31 cellular contexts compared by ENCODE assay signal in genomic region chr1:15701784-15702183, GRCh38. TPM values are rescaled to one million over a fixed set of nuclear protein-coding genes. Genes with fewer than 3 reads are reported as not detected.
A peak's percentile ranks its signal among the peaks of the same experiment; 100 is the strongest.
DNase-seq lines count a peak whose midpoint lies in the region; ATAC-seq, FAIRE-seq and TF ChIP-seq lines count a peak whose summit lies in the region.
"Had no signal": no experiment of that assay in that cellular context is flagged by ENCODE, and none has a peak within 500 bp of the region (broad histone marks: within the 10 kb centered on the region; RNA-seq: fewer than 3 reads in every experiment).

No MANE protein-coding gene starts in this region.

- peak; percentile 51 for DNase-seq in ELF-1 (ENCODE audit: low read depth, low spot score)
- DNase-seq in RWPE1 (ENCODE audit: low spot score), result no peak
- DNase-seq in glutamatergic neuron, result no peak
- no peak for DNase-seq in G401 (ENCODE audit: low spot score)
- DNase-seq in D721Med (ENCODE audit: insufficient read length, low spot score), result no peak
- DNase-seq: ACHN; activated CD4-positive, alpha-beta memory T cell treated with anti-CD3 and anti-CD28 coated beads for 36 hours; activated effector memory CD4-positive, alpha-beta T cell treated with Interleukin-2 at 50 U/mL for 16 hours; activated naive CD8-positive, alpha-beta T cell treated with anti-CD3 and anti-CD28 coated beads for 36 hours; Caco-2; DND-41; hippocampal formation; left ventricle myocardium superior; midbrain; NCI-H1105 treated with DMSO at 0.1 percent for 48 hours; NCI-H2081; NCI-H510A; NK-92 treated with Interleukin-12 subunit alpha and Interleukin-12 subunit beta, amount 100 ng/mL, for 24 hours; SIG-M5; stomach; T-cell; upper lobe of right lung had no signal

- peaks cover 27% of the 10 kb centered on the region for H3K4me1 Mint-ChIP-seq in glutamatergic neuron (ENCODE audit: low read depth, unreplicated experiment)

- in situ Hi-C loops in G401 (cut with HindIII; ENCODE audit: low sequenced_read_pairs), result no loop called here

- peak overlapping the region; percentile 82 for H3K27ac Mint-ChIP-seq in glutamatergic neuron (ENCODE audit: unreplicated experiment)
- H3K27ac Mint-ChIP-seq: activated CD4-positive, alpha-beta memory T cell treated with anti-CD3 and anti-CD28 coated beads for 36 hours; activated naive CD8-positive, alpha-beta T cell treated with anti-CD3 and anti-CD28 coated beads for 36 hours; natural killer cell treated with Interleukin-12 subunit alpha and Interleukin-12 subunit beta and Interleukin-15 and Interleukin-18, amount 100 ng/mL, for 72 hours; T-cell had no signal

- peaks cover 4% of the 10 kb centered on the region for H3K27me3 Mint-ChIP-seq in glutamatergic neuron (ENCODE audit: unreplicated experiment)
- H3K27me3 Mint-ChIP-seq: activated CD4-positive, alpha-beta memory T cell treated with anti-CD3 and anti-CD28 coated beads for 36 hours; activated naive CD8-positive, alpha-beta T cell treated with anti-CD3 and anti-CD28 coated beads for 36 hours; natural killer cell treated with Interleukin-12 subunit alpha and Interleukin-12 subunit beta and Interleukin-15 and Interleukin-18, amount 100 ng/mL, for 72 hours; T-cell had no signal

- no peak for ATAC-seq in HG02938 (IDR thresholded peaks at IDR 0.05; ENCODE audit: unreplicated experiment)
- ATAC-seq: activated CD4-positive, CD25-positive, alpha-beta regulatory T cell treated with anti-CD3 and anti-CD28 coated beads, Interleukin-2, amount 50 U/mL, for 24 hours; left ventricle myocardium superior; T-cell; upper lobe of right lung had no signal

- no peaks in the 10 kb centered on the region for H3K36me3 Mint-ChIP-seq in glutamatergic neuron (ENCODE audit: unreplicated experiment)
- H3K36me3 Mint-ChIP-seq: natural killer cell treated with Interleukin-12 subunit alpha and Interleukin-12 subunit beta and Interleukin-15 and Interleukin-18, amount 100 ng/mL, for 72 hours had no signal

- peaks cover 12% of the 10 kb centered on the region for H3K9me3 Mint-ChIP-seq in glutamatergic neuron (ENCODE audit: unreplicated experiment)
- H3K9me3 Mint-ChIP-seq: activated CD4-positive, alpha-beta memory T cell treated with anti-CD3 and anti-CD28 coated beads for 36 hours; activated naive CD8-positive, alpha-beta T cell treated with anti-CD3 and anti-CD28 coated beads for 36 hours; natural killer cell treated with Interleukin-12 subunit alpha and Interleukin-12 subunit beta and Interleukin-15 and Interleukin-18, amount 100 ng/mL, for 72 hours; T-cell had no signal

- peak overlapping the region; percentile 47 for H3K4me3 Mint-ChIP-seq in glutamatergic neuron (ENCODE audit: unreplicated experiment)
- H3K4me3 Mint-ChIP-seq: activated CD4-positive, alpha-beta memory T cell treated with anti-CD3 and anti-CD28 coated beads for 36 hours; activated naive CD8-positive, alpha-beta T cell treated with anti-CD3 and anti-CD28 coated beads for 36 hours; natural killer cell treated with Interleukin-12 subunit alpha and Interleukin-12 subunit beta and Interleukin-15 and Interleukin-18, amount 100 ng/mL, for 72 hours; T-cell had no signal

- peak overlapping the region; percentile 85 for H3K27ac ChIP-seq in RWPE1
- peak overlapping the region in 11 of 21 experiments; percentile 31 to 99 (median 91) for H3K27ac ChIP-seq in skin epidermis

- no peak for FAIRE-seq in D721Med (lab: Jason Lieb, UNC)
- FAIRE-seq: astrocyte, GM12891, H54 had no signal

- POLR2A ChIA-PET in RWPE1 (lab: Yijun Ruan, JAX; ENCODE audit: low non-redundant PET), result interaction anchor here (0.6 kb wide), 2 partner anchors 19 to 48 kb away, joined by 3 to 6 read pairs; no protein-coding TSS in a partner anchor

- H3K4me3 ChIP-seq in skin epidermis, result no peak overlapping the region
- H3K4me3 ChIP-seq: BLaER1 treated with 17β-estradiol and CSF1 and Interleukin-3, amounts not matched to agents 10 nM and 100 nM; stomach; upper lobe of right lung had no signal

- CTCF ChIA-PET in RWPE1 (lab: Yijun Ruan, JAX), result interaction anchor here (0.6 kb wide), 1 partner anchor 198 kb away, joined by 5 read pairs; no protein-coding TSS in a partner anchor

- TF ChIP-seq CTCF in RWPE1 (conservative IDR thresholded peaks at IDR 0.05; ENCODE audit: low read depth) (no peak), glutamatergic neuron (IDR thresholded peaks at IDR 0.05; ENCODE audit: partially characterized antibody, unreplicated experiment) (no peak), D721Med (IDR thresholded peaks at IDR 0.05; ENCODE audit: insufficient read depth, missing control alignments) (no peak)

RNA-seq across cellular contexts. Expression of gene PLEKHM2, which starts 17.7 kb away (rescaled TPM):
- total RNA-seq in glutamatergic neuron (ENCODE audit: unreplicated experiment), result 66.9 TPM
- total RNA-seq in G401 (2014; rRNA removed; shearing (Covaris generic)), result 46.1 and 47.5 TPM in 2 replicates

RNA-seq across cellular contexts. Expression of gene SLC25A34, which starts 34.3 kb away (rescaled TPM):
- total RNA-seq in glutamatergic neuron (ENCODE audit: unreplicated experiment), result 4.1 TPM
- total RNA-seq in G401 (2014; rRNA removed; shearing (Covaris generic)), result 0.75 TPM in 1 of 2 replicates, not detected in the other

RNA-seq across cellular contexts. Expression of gene TMEM82, which starts 40.5 kb away (rescaled TPM):
- not detected for total RNA-seq in glutamatergic neuron (ENCODE audit: unreplicated experiment)
- total RNA-seq in G401 (2014; rRNA removed; shearing (Covaris generic)), result not detected in 2 replicates
- total RNA-seq: activated CD4-positive, alpha-beta memory T cell treated with anti-CD3 and anti-CD28 coated beads for 36 hours; activated naive CD8-positive, alpha-beta T cell treated with anti-CD3 and anti-CD28 coated beads for 36 hours; astrocyte; fibroblast of villous mesenchyme; left ventricle myocardium superior; natural killer cell treated with Interleukin-12 subunit alpha and Interleukin-12 subunit beta and Interleukin-15 and Interleukin-18, amount 100 ng/mL, for 72 hours; T-cell; upper lobe of right lung had no signal

RNA-seq across cellular contexts. Expression of gene FBLIM1, which starts 56.8 kb away (rescaled TPM):
- total RNA-seq in glutamatergic neuron (ENCODE audit: unreplicated experiment), result 29.9 TPM
- 18.6 and 41.7 TPM in 2 replicates for total RNA-seq in G401 (2014; rRNA removed; shearing (Covaris generic))
- total RNA-seq: activated naive CD8-positive, alpha-beta T cell treated with anti-CD3 and anti-CD28 coated beads for 36 hours; natural killer cell treated with Interleukin-12 subunit alpha and Interleukin-12 subunit beta and Interleukin-15 and Interleukin-18, amount 100 ng/mL, for 72 hours had no signal
